Comparison of ENCODE assay signal across 10 cellular contexts in the genomic region with DNA sequence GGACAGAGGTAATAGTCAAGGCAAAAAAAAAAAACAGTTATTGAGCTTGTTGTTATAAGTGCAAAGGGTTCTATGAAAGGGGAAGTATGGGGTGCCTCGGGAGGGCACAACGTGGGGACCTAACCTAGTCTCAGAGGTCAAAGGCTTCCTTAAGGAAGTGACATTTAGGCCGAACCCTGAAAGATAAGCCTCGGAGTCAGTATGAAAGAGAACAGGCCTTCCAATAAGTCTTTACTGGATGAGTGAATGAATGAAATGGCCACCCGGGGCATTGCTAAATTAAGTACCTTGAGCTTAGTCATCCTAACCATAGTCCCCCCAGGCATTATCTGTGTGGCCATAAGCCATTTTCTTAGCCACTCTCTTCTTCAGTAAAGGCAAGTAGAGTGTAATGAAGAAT. TPM values are rescaled to one million over a fixed set of nuclear protein-coding genes. Genes with fewer than 3 reads are reported as not detected.
DNase-seq lines count a peak whose midpoint lies in the region; ATAC-seq and TF ChIP-seq lines count a peak whose summit lies in the region.
"Had no signal": no experiment of that assay in that cellular context is flagged by ENCODE, and none has a peak within 500 bp of the region (broad histone marks: within the 10 kb centered on the region; RNA-seq: fewer than 3 reads in every experiment).

No MANE protein-coding gene starts in this region.

- in situ Hi-C loops in GM23248 (cut with MboI): no loop called here

- peaks cover 15% of the 10 kb centered on the region for H3F3A ChIP-seq in DOHH2 (ENCODE audit: control insufficient read depth, insufficient read depth)
- peaks cover 62% of the 10 kb centered on the region for H3F3A ChIP-seq in GM23248 (ENCODE audit: insufficient read depth)

- H3K4me1 ChIP-seq in DOHH2 (ENCODE audit: control insufficient read depth, low read length): peaks cover 67% of the 10 kb centered on the region
- peaks cover 86% of the 10 kb centered on the region for H3K4me1 ChIP-seq in GM23248 (ENCODE audit: insufficient read depth)
- H3K4me1 ChIP-seq in SJSA1 (replicated peaks): peaks cover 89% of the 10 kb centered on the region

- no peaks in the 10 kb centered on the region for H3K27me3 ChIP-seq in DOHH2 (ENCODE audit: control insufficient read depth, low read length)
- H3K27me3 ChIP-seq in GM23248 (replicated peaks; ENCODE audit: insufficient read depth): no peaks in the 10 kb centered on the region
- no peaks in the 10 kb centered on the region for H3K27me3 ChIP-seq in SJSA1 (replicated peaks)

- WGBS in GM23248 (ENCODE audit: low coverage in 1 of 2, low lambda C conversion rate in 2 of 2, missing lambda C conversion rate in 2 of 2), 2 experiments: 86 to 88% methylated on average over 5 of the region's 5 CpGs

- H3K9ac ChIP-seq in GM23248: no peak overlapping the region
- H3K9ac ChIP-seq: KMS-11 had no signal

- peaks cover 35% of the 10 kb centered on the region for H3K36me3 ChIP-seq in DOHH2 (ENCODE audit: control insufficient read depth, low read length)
- H3K36me3 ChIP-seq in GM23248 (ENCODE audit: low read depth): no peaks in the 10 kb centered on the region
- no peaks in the 10 kb centered on the region for H3K36me3 ChIP-seq in SJSA1

- no peak overlapping the region for H2AFZ ChIP-seq in GM23248

- H3K4me3 ChIP-seq in DOHH2 (ENCODE audit: low read length) (no peak overlapping the region), GM23248 (no peak overlapping the region), SJSA1 (no peak overlapping the region)

- H3K9me3 ChIP-seq in DOHH2 (ENCODE audit: control insufficient read depth, insufficient read depth, low read length) (no peaks in the 10 kb centered on the region), GM23248 (ENCODE audit: low read depth) (no peaks in the 10 kb centered on the region), SJSA1 (replicated peaks) (no peaks in the 10 kb centered on the region)

- H4K20me1 ChIP-seq in DOHH2 (ENCODE audit: control insufficient read depth, insufficient read depth, low read depth, low read length) (peaks cover 14% of the 10 kb centered on the region; the same call in 1 of the 2 replicates), GM23248 (ENCODE audit: insufficient read depth) (no peaks in the 10 kb centered on the region)

- no peak for TF ChIP-seq CTCF in DOHH2 (IDR thresholded peaks at IDR 0.05; ENCODE audit: low read depth, low read length, poor library complexity, severe bottlenecking)

- DNase-seq in GM23248: peak; percentile 47
- no peak for DNase-seq in SJSA1 (ENCODE audit: low read depth in 1 of 2, low spot score in 2 of 2)
- peak; percentile 55 for DNase-seq in islet precursor cell
- no peak for DNase-seq in NCI-H345 (lab: John Stamatoyannopoulos, UW)
- DNase-seq in pons (ENCODE audit: low spot score): no peak
- DNase-seq in HT-29 (ENCODE audit: low spot score): no peak
- DNase-seq: RPMI8226 had no signal

- H3K9me2 ChIP-seq in DOHH2 (replicated peaks; ENCODE audit: control insufficient read depth, low read length) (no peaks in the 10 kb centered on the region), GM23248 (ENCODE audit: insufficient read depth) (no peaks in the 10 kb centered on the region)

- H3K4me2 ChIP-seq in DOHH2 (ENCODE audit: low read length) (peak overlapping the region; percentile 22), GM23248 (ENCODE audit: unreplicated experiment) (no peak overlapping the region)
- H3K4me2 ChIP-seq: KMS-11 had no signal

- H3K27ac ChIP-seq in DOHH2 (ENCODE audit: low read depth, low read length): peak overlapping the region; percentile 4; the same call in 1 of the 2 replicates
- no peak overlapping the region for H3K27ac ChIP-seq in GM23248
- peak overlapping the region; percentile 82 for H3K27ac ChIP-seq in SJSA1
- H3K27ac ChIP-seq: KMS-11 had no signal

- H3K79me2 ChIP-seq in DOHH2 (ENCODE audit: control insufficient read depth, low read length) (peaks cover 98% of the 10 kb centered on the region), GM23248 (ENCODE audit: insufficient read depth) (peaks cover 66% of the 10 kb centered on the region)

- ATAC-seq in GM18907 (IDR thresholded peaks at IDR 0.05; ENCODE audit: unreplicated experiment): no peak

RNA-seq across cellular contexts. Expression of gene FLI1, which starts 19.7 kb away (rescaled TPM):
- 12.1 and 22.3 TPM in 2 replicates for total RNA-seq in GM23248 (2014; rRNA removed; shearing (Covaris generic))
- polyA plus RNA-seq in GM23248 (2016; fragmentation: Nextera tagmentation; extraction: Ambion mirVana): 15.5 and 16.8 TPM in 2 replicates
- 8.4 and 10.7 TPM in 2 replicates for total RNA-seq in SJSA1 (2014; rRNA removed; shearing (Covaris generic))
- not detected in 2 replicates for total RNA-seq in HT-29 (2014; rRNA removed; shearing (Covaris generic))

Comparison
In these comparisons a context has a peak if more than half of its experiments do, and no peak if none do; other contexts are left out.
1. DNase-seq: peak in GM23248 (single experiment) and islet precursor cell (single experiment); none in SJSA1 (0 of 2), NCI-H345 (single experiment), pons (single experiment) and HT-29 (single experiment).